In genomic region chr2:42090216-42090615, GRCh38 we compare ENCODE assay signal across 17 cellular contexts. TPM values are rescaled to one million over a fixed set of nuclear protein-coding genes. Genes with fewer than 3 reads are reported as not detected.
DNase-seq lines count a peak whose midpoint lies in the region; FAIRE-seq and TF ChIP-seq lines count a peak whose summit lies in the region.
"Had no signal": no experiment of that assay in that cellular context is flagged by ENCODE, and none has a peak within 500 bp of the region (broad histone marks: within the 10 kb centered on the region; RNA-seq: fewer than 3 reads in every experiment).

No MANE protein-coding gene starts in this region.

- no peak overlapping the region for H2BK12ac ChIP-seq in H1 (ENCODE audit: low read depth, low read length)

- no peaks in the 10 kb centered on the region for H3K36me3 ChIP-seq in Caco-2 (ENCODE audit: control insufficient read depth, insufficient read depth, low read length)
- no peaks in the 10 kb centered on the region for H3K36me3 ChIP-seq in H1 (ENCODE audit: control insufficient read depth in 2 of 4, insufficient read depth in 4 of 4, low read length in 3 of 4)
- H3K36me3 ChIP-seq: BLaER1, HAP-1 had no signal

- no peak overlapping the region for H2BK15ac ChIP-seq in H1 (ENCODE audit: low read length)

- no peaks in the 10 kb centered on the region for H3K23me2 ChIP-seq in H1 (ENCODE audit: low read depth, low read length)

- H2BK120ac ChIP-seq in H1 (replicated peaks; ENCODE audit: low read depth, low read length) = no peak overlapping the region

- H3K4me2 ChIP-seq in H1 (ENCODE audit: insufficient read depth in 1 of 2, low read depth in 2 of 2, low read length in 2 of 2) = no peak overlapping the region
- H3K4me2 ChIP-seq: BLaER1 had no signal

- no peak overlapping the region for H3K14ac ChIP-seq in H1 (ENCODE audit: insufficient read length)

- no peak overlapping the region for H3K9ac ChIP-seq in H1 (replicated peaks in 1 of 4; ENCODE audit: extremely low read depth in 1 of 4, low read depth in 3 of 4, low read length in 3 of 4)
- H3K9ac ChIP-seq: BLaER1 had no signal

- H3K27me3 ChIP-seq in Caco-2 (replicated peaks; ENCODE audit: control insufficient read depth, insufficient read depth, low read length) = no peaks in the 10 kb centered on the region
- H3K27me3 ChIP-seq in H1 (replicated peaks in 1 of 4; ENCODE audit: control insufficient read depth in 3 of 4, extremely low read depth in 1 of 4, insufficient read depth in 3 of 4, low read length in 3 of 4) = peaks cover 0 to 5% (median 1%) of the 10 kb centered on the region in 4 experiments; a peak in 4 of 7 replicates
- H3K27me3 ChIP-seq: BLaER1 had no signal

- H3K4me3 Mint-ChIP-seq in Caco-2 (ENCODE audit: unreplicated experiment) = peak overlapping the region; percentile 59
- H3K4me3 Mint-ChIP-seq: CD8-positive, alpha-beta T cell had no signal

- peak overlapping the region; percentile 87 for H3K27ac Mint-ChIP-seq in Caco-2 (ENCODE audit: unreplicated experiment)
- H3K27ac Mint-ChIP-seq: CD8-positive, alpha-beta T cell had no signal

- peaks cover 12% of the 10 kb centered on the region for H3K36me3 Mint-ChIP-seq in Caco-2 (ENCODE audit: insufficient read depth, unreplicated experiment)
- H3K36me3 Mint-ChIP-seq: CD8-positive, alpha-beta T cell had no signal

- no TSS peak for BruUV-seq in Caco-2 (replicated peaks; lab: Mats Ljungman, UMichigan)

- H2AK5ac ChIP-seq in H1 (ENCODE audit: low read depth, low read length) = no peak overlapping the region

- no peak overlapping the region for H2BK5ac ChIP-seq in H1 (ENCODE audit: low read depth, low read length)

- no peak for TF ChIP-seq EP300 in H1 (IDR thresholded peaks at IDR 0.05; ENCODE audit: borderline replicate concordance in 1 of 2, low read depth in 2 of 2, low read length in 2 of 2)

- H2BK20ac ChIP-seq in H1 (ENCODE audit: low read length) = peak overlapping the region; percentile 41; the same call in 1 of the 2 replicates

- H4K20me1 ChIP-seq in H1 (replicated peaks in 1 of 2; ENCODE audit: control insufficient read depth in 1 of 2, insufficient read depth in 2 of 2, low read length in 2 of 2) = peaks cover 0 to 2% of the 10 kb centered on the region in 2 experiments
- H4K20me1 ChIP-seq: BLaER1 had no signal

- peaks cover 5% of the 10 kb centered on the region for H3K9me3 Mint-ChIP-seq in Caco-2 (ENCODE audit: unreplicated experiment)
- H3K9me3 Mint-ChIP-seq: CD14-positive monocyte; CD8-positive, alpha-beta T cell had no signal

- intact Hi-C loops in Caco-2 (cut with micrococcal nuclease; ENCODE audit: unreplicated experiment) = no loop called here

- H3K27ac ChIP-seq in H1 (ENCODE audit: low read depth, low read length) = no peak overlapping the region
- H3K27ac ChIP-seq: BLaER1 had no signal

- no peak overlapping the region for H2AFZ ChIP-seq in H1 (ENCODE audit: low read length)

- no peak for TF ChIP-seq RAD21 in H1 (IDR thresholded peaks at IDR 0.05 in 1 of 2, conservative IDR thresholded peaks at IDR 0.05 in 1 of 2; ENCODE audit: low read depth in 2 of 2, low read length in 2 of 2)

- H3K56ac ChIP-seq in H1 (replicated peaks; ENCODE audit: insufficient read length, low read depth, low read length) = no peak overlapping the region

- CTCF ChIA-PET in Caco-2 (lab: Charles Lee) = interaction anchor here (0.5 to 2.7 kb wide), 3 partner anchors 41 to 237 kb away, joined by 3 to 17 read pairs (median 4); no protein-coding TSS in a partner anchor
- CTCF ChIA-PET in H1 (lab: Charles Lee; ENCODE audit: partially characterized antibody) = interaction anchor here (0.9 to 25.9 kb wide), 31 partner anchors 8 to 287 kb away, joined by 3 to 890 read pairs (median 5); partner anchors contain the start of gene PKDCC

- H3K4ac ChIP-seq in H1 (replicated peaks; ENCODE audit: insufficient read length, low read depth, low read length) = no peak overlapping the region

- DNase-seq in NCI-H2171 treated with DMSO at 0.1 percent for 48 hours (lab: John Stamatoyannopoulos, UW) (peak; percentile 75), NCI-H2171 (lab: John Stamatoyannopoulos, UW) (no peak), Caco-2 (no peak), NCI-H524 treated with DMSO at 0.1 percent for 48 hours (lab: John Stamatoyannopoulos, UW) (peak; percentile 94), H1 (ENCODE audit: low read depth in 1 of 2, low spot score in 2 of 2) (no peak), CD1c-positive myeloid dendritic cell (ENCODE audit: extremely low spot score) (no peak)
- no peak for DNase-seq in NK-92 treated with Interleukin-12 subunit alpha and Interleukin-12 subunit beta, amount 100 ng/mL, for 24 hours (lab: John Stamatoyannopoulos, UW)
- DNase-seq: 8988T; CD8-positive, alpha-beta T cell; DMS79 treated with DMSO at 0.1 percent for 48 hours; GF-D8 had no signal

- H4K8ac ChIP-seq in H1 (ENCODE audit: extremely low read depth, insufficient read depth, low read length) = no peak overlapping the region

- no peak overlapping the region for H3K23ac ChIP-seq in H1 (ENCODE audit: insufficient read length)

- no peak overlapping the region for H3K18ac ChIP-seq in H1 (ENCODE audit: extremely low read depth, low read length)

- H3K4me1 Mint-ChIP-seq in Caco-2 (ENCODE audit: low read depth, unreplicated experiment) = peaks cover 68% of the 10 kb centered on the region

- H3K79me2 ChIP-seq in H1 (ENCODE audit: control insufficient read depth in 1 of 2, insufficient read depth in 2 of 2, low read length in 2 of 2) = no peaks in the 10 kb centered on the region

- no peak for FAIRE-seq in H1 (lab: Jason Lieb, UNC)
- FAIRE-seq: D721Med, GM12878, GM19239 had no signal

- TF ChIP-seq POLR2A in H1 (IDR thresholded peaks at IDR 0.05; ENCODE audit: control extremely low read depth in 1 of 2, low read depth in 2 of 2, low read length in 2 of 2) = no peak

- WGBS in H1 (ENCODE audit: extremely low coverage in 1 of 2, insufficient coverage in 1 of 2, insufficient read length in 1 of 2, insufficient replicate concordance in 2 of 2, low coverage in 1 of 2, low lambda C conversion rate in 2 of 2, missing lambda C conversion rate in 1 of 2), 2 experiments = 92% methylated on average over 5 of the region's 5 CpGs; no CpG with 5 or more reads in 1 of the 2 experiments

- TF ChIP-seq CTCF in Caco-2 (IDR thresholded peaks at IDR 0.05; ENCODE audit: insufficient read depth in 1 of 2, low read depth in 1 of 2, low read length in 1 of 2, severe bottlenecking in 1 of 2, unreplicated experiment in 1 of 2) = no peak
- TF ChIP-seq CTCF in H1 (IDR thresholded peaks at IDR 0.05; ENCODE audit: control extremely low read depth in 1 of 3, insufficient read depth in 1 of 3, low read depth in 1 of 3, low read length in 3 of 3) = no peak

- POLR2A ChIA-PET in Caco-2 (lab: Charles Lee) = no interaction called here
- POLR2A ChIA-PET in H1 (lab: Charles Lee; ENCODE audit: partially characterized antibody) = interaction anchor here (0.8 to 0.9 kb wide), 2 partner anchors 18 to 78 kb away, joined by 3 to 4 read pairs; no protein-coding TSS in a partner anchor

- no peak overlapping the region for H4K91ac ChIP-seq in H1 (replicated peaks; ENCODE audit: insufficient read length, low read length)

- H3K9me3 ChIP-seq in Caco-2 = no peaks in the 10 kb centered on the region
- no peaks in the 10 kb centered on the region for H3K9me3 ChIP-seq in H1 (ENCODE audit: insufficient read depth in 2 of 2, low read depth in 1 of 2, low read length in 1 of 2)
- H3K9me3 ChIP-seq: BLaER1, HAP-1 had no signal

- H4K5ac ChIP-seq in H1 (ENCODE audit: insufficient read length, low read depth, low read length) = no peak overlapping the region

- H3K4me1 ChIP-seq in Caco-2 = peaks cover 57% of the 10 kb centered on the region
- peaks cover 0 to 16% (median 4%) of the 10 kb centered on the region in 4 experiments; a peak in 4 of 7 replicates for H3K4me1 ChIP-seq in H1 (replicated peaks in 1 of 4; ENCODE audit: control insufficient read depth in 3 of 4, insufficient read depth in 4 of 4, low read length in 3 of 4)

- no peaks in the 10 kb centered on the region for H3K79me1 ChIP-seq in H1 (ENCODE audit: low read depth, low read length)

- H3K27me3 Mint-ChIP-seq in Caco-2 (ENCODE audit: insufficient read depth, unreplicated experiment) = no peaks in the 10 kb centered on the region

- H3K4me3 ChIP-seq in Caco-2 (ENCODE audit: low read depth, low read length) = no peak overlapping the region
- no peak overlapping the region for H3K4me3 ChIP-seq in H1 (ENCODE audit: extremely low read depth in 1 of 4, insufficient read depth in 2 of 4, low read depth in 3 of 4, low read length in 4 of 4)
- H3K4me3 ChIP-seq: BLaER1, GM12878, HAP-1 had no signal

TF ChIP-seq in H1, 55 proteins besides CTCF, POLR2A, EP300 and RAD21:
- no peak for TF ChIP-seq PHF8 (conservative IDR thresholded peaks at IDR 0.05; ENCODE audit: low read depth, low read length)

RNA-seq across cellular contexts. Expression of gene PKDCC, which starts 42.4 kb away (rescaled TPM):
- 322 and 339 TPM in 2 replicates for total RNA-seq in Caco-2 (2022)
- 48.0 and 49.9 TPM in 2 replicates for total RNA-seq in H1 (2021; fragmentation: NEBNext Ultra II Directional; extraction: Animal tissue kit (Norgen Biotek cat#: 25700))
- polyA plus RNA-seq in H1 (2011; rRNA removed) = 80.1 and 115 TPM in 2 replicates
- 148 TPM for polyA plus RNA-seq in H1 (2011; cell fraction: cytosol; rRNA removed)
- 347 TPM for polyA plus RNA-seq in H1 (2011; cell fraction: nucleus; rRNA removed)
- polyA plus RNA-seq in H1 (2012, experiment 1 of 2) = 37.2 to 63.9 TPM (median 58.3 TPM) in 4 replicates
- polyA plus RNA-seq in H1 (2012, experiment 2 of 2) = 59.7 TPM
- polyA plus RNA-seq in H1 (2013, experiment 1 of 2) = 8.0 TPM
- polyA plus RNA-seq in H1 (2013, experiment 2 of 2) = 7.8 TPM
- polyA minus RNA-seq in H1 (2011; rRNA and poly(A)+ RNA removed) = 84.3 and 179 TPM in 2 replicates
- 55.0 TPM for polyA minus RNA-seq in H1 (2011; cell fraction: cytosol; rRNA and poly(A)+ RNA removed)
- 79.6 TPM for polyA minus RNA-seq in H1 (2011; cell fraction: nucleus; rRNA and poly(A)+ RNA removed)
- total RNA-seq: CD8-positive, alpha-beta T cell had no signal
- polyA plus RNA-seq: CD14-positive monocyte had no signal

Comparison
In these comparisons a context has a peak if more than half of its experiments do, and no peak if none do; other contexts are left out.
1. DNase-seq: peak in NCI-H2171 treated with DMSO at 0.1 percent for 48 hours (single experiment) and NCI-H524 treated with DMSO at 0.1 percent for 48 hours (single experiment); none in NCI-H2171 (single experiment), Caco-2 (0 of 2), H1 (0 of 2), NK-92 treated with Interleukin-12 subunit alpha and Interleukin-12 subunit beta, amount 100 ng/mL, for 24 hours (single experiment) and CD1c-positive myeloid dendritic cell (single experiment).